32 cellular contexts compared by ENCODE assay signal in the genomic region with DNA sequence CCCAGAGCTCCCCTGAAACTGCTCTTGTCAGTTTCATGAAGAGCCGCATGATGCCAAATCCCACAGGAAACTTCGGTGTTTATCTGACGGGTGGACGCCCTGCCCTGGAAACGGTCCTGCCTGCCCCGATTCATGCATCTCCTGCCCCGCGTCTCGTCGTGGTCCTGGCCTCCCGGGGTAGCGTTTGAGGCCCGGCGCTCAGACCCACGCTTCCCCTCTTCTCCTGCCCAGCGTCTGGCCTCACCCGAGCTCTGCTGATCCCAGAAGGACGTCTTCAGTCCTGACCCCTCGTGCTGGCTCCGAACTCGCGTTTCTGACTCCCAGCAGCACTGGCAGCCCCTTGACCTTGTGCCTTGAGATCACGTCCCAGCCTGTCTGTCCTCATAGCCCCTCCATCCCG.
"Had no signal": no experiment of that assay in that cellular context is flagged by ENCODE, and none has a peak within 500 bp of the region (broad histone marks: within the 10 kb centered on the region; RNA-seq: fewer than 3 reads in every experiment).

No MANE protein-coding gene starts in this region.

- H3K27ac ChIP-seq: adrenal gland, body of pancreas, breast epithelium, Peyer's patch, SJSA1 had no signal

- H3K27me3 ChIP-seq: adrenal gland, body of pancreas, breast epithelium, Peyer's patch, SJSA1 had no signal

- H3K4me2 ChIP-seq: SK-N-SH had no signal

- H3K4me3 ChIP-seq: adrenal gland, body of pancreas, breast epithelium, Peyer's patch, SJSA1 had no signal

- H3K9me2 ChIP-seq: SK-N-SH had no signal

- H3K36me3 ChIP-seq: adrenal gland, breast epithelium, Peyer's patch, SJSA1 had no signal

- DNase-seq: activated CD4-positive, alpha-beta memory T cell treated with anti-CD3 and anti-CD28 coated beads, Interleukin-2, amount 10 ng/mL, durations not matched to agents 7 days and 5 days; activated CD4-positive, alpha-beta T cell treated with anti-CD3 and anti-CD28 coated beads for 4 hours; activated CD4-positive, alpha-beta T cell treated with anti-CD3 and anti-CD28 coated beads, Interleukin-2, amount 50 U/mL, for 1 hour; activated CD4-positive, CD25-positive, alpha-beta regulatory T cell treated with anti-CD3 and anti-CD28 coated beads, Interleukin-2, amount 50 U/mL, for 72 hours; activated CD8-positive, alpha-beta memory T cell treated with anti-CD3 and anti-CD28 coated beads for 24 hours; activated CD8-positive, alpha-beta memory T cell treated with anti-CD3 and anti-CD28 coated beads, Interleukin-2, amount 10 ng/mL, durations not matched to agents 7 days and 5 days; activated effector memory CD4-positive, alpha-beta T cell treated with anti-CD3 and anti-CD28 coated beads, Interleukin-2, amount 50 U/mL, for 16 hours; activated naive CD4-positive, alpha-beta T cell treated with Interleukin-2 at 50 U/mL for 16 hours; activated naive CD8-positive, alpha-beta T cell treated with anti-CD3 and anti-CD28 coated beads, Interleukin-2, amount 10 ng/mL, durations not matched to agents 7 days and 5 days; activated T-cell treated with anti-CD3 and anti-CD28 coated beads, Interleukin-2, amount 50 U/mL, for 1 hour; activated T-cell treated with anti-CD3 and anti-CD28 coated beads, Interleukin-2, amount 50 U/mL, for 72 hours; adrenal gland; body of pancreas; KG1; NCI-H1092 treated with DMSO at 0.1 percent for 48 hours; NCI-H1417; NCI-H146; NCI-H187; NCI-H2029 treated with DMSO at 0.1 percent for 48 hours; NCI-H2107; NCI-H2171; NCI-H510A; NCI-H526; NCI-H748 treated with DMSO at 0.1 percent for 48 hours; NK-92 treated with Interleukin-12 subunit alpha and Interleukin-12 subunit beta, amount 100 ng/mL, for 24 hours; PC-3; Peyer's patch; RPMI8226; SHP77 treated with DMSO at 0.1 percent for 48 hours; SK-N-SH had no signal

- H3K4me1 ChIP-seq: adrenal gland, body of pancreas, breast epithelium, Peyer's patch, SJSA1 had no signal

- H3K9me3 ChIP-seq: adrenal gland, body of pancreas, breast epithelium, Peyer's patch, SJSA1, SK-N-SH had no signal

- H3K9ac ChIP-seq: SK-N-SH had no signal
